Comparison of ENCODE assay signal across 31 cellular contexts in the genomic region with DNA sequence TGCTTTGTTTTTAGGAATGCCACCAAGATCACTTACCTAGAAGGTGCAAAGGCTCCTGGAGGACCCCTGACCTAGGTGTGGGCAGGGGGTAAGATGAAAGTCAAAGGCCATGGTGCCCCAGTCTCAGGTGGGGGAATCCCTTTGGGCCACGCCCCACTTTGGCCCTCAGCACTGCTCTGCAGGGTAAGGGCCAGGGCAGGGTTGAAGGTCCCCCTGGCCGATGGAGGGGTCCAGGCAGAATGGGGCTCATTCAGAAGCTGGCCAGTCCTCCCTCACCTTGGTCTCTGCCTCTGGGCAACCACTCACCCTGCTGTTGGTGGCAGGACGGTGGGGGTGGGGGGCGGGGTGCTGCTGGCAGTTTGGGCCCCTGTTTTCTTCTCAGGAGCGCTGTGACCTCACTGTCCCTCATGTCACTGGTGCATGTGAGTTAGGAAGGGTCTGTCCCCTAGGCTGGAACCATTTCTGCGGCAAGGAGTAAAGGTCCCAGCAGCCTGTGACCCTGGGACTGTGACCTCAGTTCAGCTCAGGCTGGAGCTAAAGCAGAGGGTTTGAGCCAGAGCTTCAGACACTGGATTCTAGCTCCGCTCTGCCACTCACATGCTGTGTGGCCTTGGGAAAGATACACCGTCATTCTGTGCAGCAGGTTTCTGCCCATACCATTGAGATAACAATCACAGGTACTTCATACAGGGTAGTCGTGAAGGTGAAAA. TPM values are rescaled to one million over a fixed set of nuclear protein-coding genes. Genes with fewer than 3 reads are reported as not detected.
"Had no signal": no experiment of that assay in that cellular context is flagged by ENCODE, and none has a peak within 500 bp of the region (broad histone marks: within the 10 kb centered on the region; RNA-seq: fewer than 3 reads in every experiment).

No MANE protein-coding gene starts in this region.

- FAIRE-seq: astrocyte, pancreas, TTC549 had no signal

- H3K36me3 Mint-ChIP-seq: activated naive CD4-positive, alpha-beta T cell treated with anti-CD3 and anti-CD28 coated beads, Interleukin-2, amount 10 ng/mL, durations not matched to agents 7 days and 5 days had no signal

- H3K4me3 Mint-ChIP-seq: activated CD4-positive, alpha-beta memory T cell treated with anti-CD3 and anti-CD28 coated beads for 36 hours; activated naive CD4-positive, alpha-beta T cell treated with anti-CD3 and anti-CD28 coated beads, Interleukin-2, amount 10 ng/mL, durations not matched to agents 7 days and 5 days; activated naive CD8-positive, alpha-beta T cell treated with anti-CD3 and anti-CD28 coated beads, Interleukin-2, amount 10 ng/mL, durations not matched to agents 7 days and 5 days; activated T-helper 1 cell treated with anti-CD3 and anti-CD28 coated beads, Interleukin-12 subunit alpha, Interleukin-12 subunit beta, Interleukin-2, Interleukin-4 antibody, amounts not matched to agents 30 ng/mL and 10 ng/mL and 1 ng/mL, durations not matched to agents 14 hours and 24 hours and 36 hours; natural killer cell treated with Interleukin-12 subunit alpha and Interleukin-12 subunit beta and Interleukin-15 and Interleukin-18, amount 100 ng/mL, for 72 hours had no signal

- ATAC-seq: activated CD4-positive, CD25-positive, alpha-beta regulatory T cell treated with anti-CD3 and anti-CD28 coated beads, Interleukin-2, amount 50 U/mL, for 24 hours; foreskin keratinocyte; heart right ventricle; natural killer cell treated with Interleukin-12 subunit alpha and Interleukin-12 subunit beta and Interleukin-15 and Interleukin-18, amount 100 ng/mL, for 72 hours; pancreas; stimulated activated naive B cell treated with anti-CD40 and anti-IgM and Interleukin-4, amounts not matched to agents 10 μg/mL and 1 μg/mL and 100 μg/mL, for 72 hours had no signal

- H3K36me3 ChIP-seq: esophagus muscularis mucosa, heart right ventricle, pancreas, prostate gland, stomach, tibial artery, WERI-Rb-1 had no signal

- H3K27ac Mint-ChIP-seq: activated CD4-positive, alpha-beta memory T cell treated with anti-CD3 and anti-CD28 coated beads for 36 hours; activated CD4-positive, alpha-beta T cell treated with anti-CD3 and anti-CD28 coated beads, Interleukin-2, amount 10 ng/mL, durations not matched to agents 24 days and 14 days; activated naive CD4-positive, alpha-beta T cell treated with anti-CD3 and anti-CD28 coated beads, Interleukin-2, amount 10 ng/mL, durations not matched to agents 7 days and 5 days; activated naive CD8-positive, alpha-beta T cell treated with anti-CD3 and anti-CD28 coated beads, Interleukin-2, amount 10 ng/mL, durations not matched to agents 7 days and 5 days; activated T-helper 1 cell treated with anti-CD3 and anti-CD28 coated beads, Interleukin-12 subunit alpha, Interleukin-12 subunit beta, Interleukin-2, Interleukin-4 antibody, amounts not matched to agents 30 ng/mL and 10 ng/mL and 1 ng/mL, durations not matched to agents 14 hours and 24 hours and 36 hours; natural killer cell treated with Interleukin-12 subunit alpha and Interleukin-12 subunit beta and Interleukin-15 and Interleukin-18, amount 100 ng/mL, for 72 hours; stimulated activated naive B cell treated with anti-CD40 and anti-IgM and Interleukin-4, amounts not matched to agents 10 μg/mL and 1 μg/mL and 100 μg/mL, for 72 hours; T-helper 1 cell treated with Interleukin-12 subunit alpha and Interleukin-12 subunit beta and Interleukin-4 antibody, amounts not matched to agents 30 μg/mL and 1 μg/mL, for 36 hours had no signal

- H3K4me3 ChIP-seq: esophagus muscularis mucosa, heart right ventricle, lung, pancreas, prostate gland, stomach, tibial artery had no signal

- DNase-seq: activated CD4-positive, alpha-beta memory T cell treated with anti-CD3 and anti-CD28 coated beads for 36 hours; activated CD4-positive, alpha-beta T cell treated with anti-CD3 and anti-CD28 coated beads, Interleukin-2, amount 10 ng/mL, durations not matched to agents 24 days and 14 days; activated CD8-positive, alpha-beta memory T cell treated with anti-CD3 and anti-CD28 coated beads, Interleukin-2, amount 50 U/mL, for 4 hours; activated gamma-delta T cell; activated naive CD4-positive, alpha-beta T cell treated with anti-CD3 and anti-CD28 coated beads, Interleukin-2, amount 10 ng/mL, durations not matched to agents 7 days and 5 days; activated naive CD8-positive, alpha-beta T cell treated with anti-CD3 and anti-CD28 coated beads, Interleukin-2, amount 10 ng/mL, durations not matched to agents 7 days and 5 days; activated T-cell treated with anti-CD3 and anti-CD28 coated beads, Interleukin-2, amount 50 U/mL, for 1 hour; dermis blood vessel endothelial cell; effector CD4-positive, alpha-beta T cell; foreskin keratinocyte; heart right ventricle; mesendoderm; retina; stimulated activated CD4-positive, alpha-beta T cell treated with anti-CD3 and anti-CD28 coated beads, Interleukin-15, amount 100 ng/mL, for 24 hours; stimulated activated CD4-positive, alpha-beta T cell treated with anti-CD3 and anti-CD28 coated beads, Interleukin-2, amount 100 ng/mL, for 24 hours; stimulated activated naive B cell treated with anti-CD40 and anti-IgM and Interleukin-4, amounts not matched to agents 10 μg/mL and 1 μg/mL and 100 μg/mL, for 72 hours; stomach; SW 1271; T-helper 9 cell; tibial artery; WERI-Rb-1 had no signal

- H3K9me3 ChIP-seq: pancreas, prostate gland had no signal

- H3K27me3 ChIP-seq: pancreas had no signal

- H3K27ac ChIP-seq: foreskin keratinocyte, pancreas, prostate gland, tibial artery, WERI-Rb-1 had no signal

- H3K4me1 ChIP-seq: foreskin keratinocyte, prostate gland had no signal

RNA-seq across cellular contexts. Expression of gene ASS1, which starts 1.9 kb away (rescaled TPM):
- total RNA-seq: natural killer cell treated with Interleukin-12 subunit alpha and Interleukin-12 subunit beta and Interleukin-15 and Interleukin-18, amount 100 ng/mL, for 72 hours had no signal
